In genomic region chr14:68685419-68686211, GRCh38 we compare ENCODE assay signal across 1 cellular context.
TF ChIP-seq lines count a peak whose summit lies in the region.

No MANE protein-coding gene starts in this region.

TF ChIP-seq in K562, 482 proteins besides CTCF, POLR2A, EP300 and RAD21 (continued from another document):
- TF ChIP-seq YY1 (IDR thresholded peaks at IDR 0.05; ENCODE audit: borderline replicate concordance in 1 of 3, control insufficient read depth in 1 of 3, extremely low read depth in 1 of 3, insufficient read depth in 3 of 3, insufficient read length in 1 of 3, insufficient replicate concordance in 2 of 3, low read depth in 1 of 3, low read length in 2 of 3) (peak in 1 of 3 experiments; percentile 7), BHLHE40 (IDR thresholded peaks at IDR 0.05; ENCODE audit: low read length) (peak; percentile 52; the same call in 1 of the 2 replicates), NCOA4 (IDR thresholded peaks at IDR 0.05; ENCODE audit: partially characterized antibody) (no peak), HBP1 (CRISPR knock-in tag; IDR thresholded peaks at IDR 0.05) (no peak), TFAP4 (CRISPR knock-in tag; IDR thresholded peaks at IDR 0.05; ENCODE audit: borderline replicate concordance) (0 out of 2 replicates have a peak, but pooled peaks have one; percentile 10)
